Comparison of ENCODE assay signal across 23 cellular contexts in genomic region chr10:89679986-89680385, GRCh38. TPM values are rescaled to one million over a fixed set of nuclear protein-coding genes. Genes with fewer than 3 reads are reported as not detected.
DNase-seq lines count a peak whose midpoint lies in the region; ATAC-seq, FAIRE-seq and TF ChIP-seq lines count a peak whose summit lies in the region.
"Had no signal": no experiment of that assay in that cellular context is flagged by ENCODE, and none has a peak within 500 bp of the region (broad histone marks: within the 10 kb centered on the region; RNA-seq: fewer than 3 reads in every experiment).

No MANE protein-coding gene starts in this region.

- H3K27me3 ChIP-seq in GM12878 (replicated peaks in 1 of 2; ENCODE audit: control insufficient read depth in 2 of 2, insufficient read depth in 2 of 2, low read length in 1 of 2) = no peaks in the 10 kb centered on the region
- H3K27me3 ChIP-seq: colonic mucosa, SJSA1, testis had no signal

- H4K20me1 ChIP-seq in GM12878 (ENCODE audit: control insufficient read depth, insufficient read depth) = no peaks in the 10 kb centered on the region

- H2AFZ ChIP-seq in GM12878 (ENCODE audit: control insufficient read depth, low read depth, low read length) = no peak overlapping the region; the same call in none of the 2 replicates

- ATAC-seq in HG02610 (IDR thresholded peaks at IDR 0.05; ENCODE audit: unreplicated experiment) (peak; percentile 90), HG02981 (IDR thresholded peaks at IDR 0.05; ENCODE audit: unreplicated experiment) (peak; percentile 69), GM12878 (peak; percentile 96), GM18909 (IDR thresholded peaks at IDR 0.05; ENCODE audit: poor library complexity, unreplicated experiment) (no peak), mucosa of descending colon (no peak)
- ATAC-seq: effector memory CD8-positive, alpha-beta T cell; left lobe of liver had no signal

- H3K4me1 ChIP-seq in GM12878 (ENCODE audit: control insufficient read depth, insufficient read depth, low read length) (no peaks in the 10 kb centered on the region), mucosa of descending colon (ENCODE audit: low read depth) (no peaks in the 10 kb centered on the region)
- H3K4me1 ChIP-seq: colonic mucosa, SJSA1, testis had no signal

- H3K36me3 ChIP-seq in GM12878 (ENCODE audit: control insufficient read depth in 2 of 2, insufficient read depth in 2 of 2, low read length in 1 of 2) = no peaks in the 10 kb centered on the region
- H3K36me3 ChIP-seq in mucosa of descending colon (ENCODE audit: low read depth) = no peaks in the 10 kb centered on the region
- H3K36me3 ChIP-seq: colonic mucosa, SJSA1, WERI-Rb-1 had no signal

- no peak for TF ChIP-seq RAD21 in GM12878 (IDR thresholded peaks at IDR 0.05; ENCODE audit: insufficient read depth, low read depth, low read length)

- no peak for TF ChIP-seq CTCF in GM12865 (IDR thresholded peaks at IDR 0.05; ENCODE audit: insufficient read depth, low read depth, low read length, missing control alignments)
- TF ChIP-seq CTCF in GM12878 (IDR thresholded peaks at IDR 0.05 in 2 of 3, conservative IDR thresholded peaks at IDR 0.05 in 1 of 3; ENCODE audit: control insufficient read depth in 2 of 3, extremely low read depth in 1 of 3, insufficient read depth in 1 of 3, low read depth in 3 of 3, low read length in 3 of 3) = no peak
- TF ChIP-seq CTCF in mucosa of descending colon (IDR thresholded peaks at IDR 0.05) = no peak

- H3K9me3 ChIP-seq in GM12878 (replicated peaks; ENCODE audit: control insufficient read depth, insufficient read depth, low read length) (no peaks in the 10 kb centered on the region), mucosa of descending colon (no peaks in the 10 kb centered on the region)
- H3K9me3 ChIP-seq: colonic mucosa, SJSA1, testis had no signal

- H3K9ac ChIP-seq in GM12878 (ENCODE audit: control insufficient read depth, insufficient read depth, low read length) = no peak overlapping the region

- POLR2A ChIA-PET in GM12878 (lab: Charles Lee) = interaction anchor here (0.5 to 0.9 kb wide), 2 partner anchors 29 to 277 kb away, joined by 3 read pairs; no protein-coding TSS in a partner anchor

- H3K27ac ChIP-seq in GM12878 (ENCODE audit: control insufficient read depth, insufficient read depth) = no peak overlapping the region
- H3K27ac ChIP-seq: colonic mucosa, SJSA1, testis, WERI-Rb-1 had no signal

- peak; percentile 39 for DNase-seq in GM12865 (ENCODE audit: low read depth)
- peak; percentile 23 for DNase-seq in GM12878 (ENCODE audit: low read depth, low spot score)
- DNase-seq in mucosa of descending colon = no peak
- no peak for DNase-seq in NCI-H524 (lab: John Stamatoyannopoulos, UW)
- no peak for DNase-seq in NCI-H526 treated with DMSO at 0.1 percent for 48 hours (lab: John Stamatoyannopoulos, UW)
- DNase-seq: activated CD4-positive, alpha-beta T cell treated with anti-CD3 and anti-CD28 coated beads for 48 hours; activated T-cell treated with anti-CD3 and anti-CD28 coated beads, Interleukin-2, amount 50 U/mL, for 24 hours; colonic mucosa; effector memory CD8-positive, alpha-beta T cell; erythroblast; H7; NCI-H446; RPMI8226; stimulated activated CD4-positive, alpha-beta T cell treated with anti-CD3 and anti-CD28 coated beads, Interleukin-4, amount 100 ng/mL, for 24 hours; T1000; testis; WERI-Rb-1 had no signal

- no peaks in the 10 kb centered on the region for H3K79me2 ChIP-seq in GM12878 (ENCODE audit: control insufficient read depth, insufficient read depth, low read length)

- RAD21 ChIA-PET in GM12878 (lab: Charles Lee; ENCODE audit: unreplicated experiment) = interaction anchor here (1.0 to 1.5 kb wide), 3 partner anchors 21 to 36 kb away, joined by 3 to 4 read pairs (median 4); partner anchors contain the start of gene KIF20B

- FAIRE-seq in GM12878 (lab: Jason Lieb, UNC) = peak; percentile 71
- FAIRE-seq: A204.1 had no signal

- no peak overlapping the region for H3K4me3 ChIP-seq in GM12865 (ENCODE audit: low read depth, low read length)
- no peak overlapping the region for H3K4me3 ChIP-seq in GM12878
- H3K4me3 ChIP-seq in mucosa of descending colon = no peak overlapping the region
- H3K4me3 ChIP-seq: colonic mucosa, SJSA1, testis had no signal

- WGBS in GM12878 (ENCODE audit: insufficient coverage, insufficient replicate concordance, low lambda C conversion rate, missing lambda C conversion rate) = 4% methylated on average over 3 of the region's 3 CpGs

- no peak overlapping the region for H3K4me2 ChIP-seq in GM12878 (ENCODE audit: control insufficient read depth, insufficient read depth)

- SMC1A ChIA-PET in GM12878 (lab: Charles Lee; ENCODE audit: uncharacterized antibody, unreplicated experiment) = interaction anchor here (1.2 to 1.8 kb wide), 4 partner anchors 13 to 37 kb away, joined by 3 to 9 read pairs (median 6); partner anchors contain the start of gene KIF20B

- peak in 1 of 2 experiments; percentile 23; a peak in 1 of 4 replicates for TF ChIP-seq EP300 in GM12878 (IDR thresholded peaks at IDR 0.05; ENCODE audit: borderline replicate concordance in 1 of 2, control insufficient read depth in 1 of 2, low read depth in 2 of 2, low read length in 2 of 2)

- BruUV-seq in GM12878 (replicated peaks; lab: Mats Ljungman, UMichigan) = no TSS peak

- in situ Hi-C loops in GM12878 (cut with MboI) = no loop called here

- no peak for TF ChIP-seq POLR2A in GM12878 (IDR thresholded peaks at IDR 0.05; ENCODE audit: low read depth, low read length)

- CTCF ChIA-PET in GM12878 (lab: Yijun Ruan, JAX) = interaction anchor here (1.1 kb wide), 2 partner anchors 10 to 12 kb away, joined by 3 read pairs; no protein-coding TSS in a partner anchor

- intact Hi-C loops in GM12878 (cut with micrococcal nuclease; ENCODE audit: unreplicated experiment) = no loop called here
- intact Hi-C loops in mucosa of descending colon (cut with DNase I, micrococcal nuclease) = no loop called here

TF ChIP-seq in GM12878, 131 proteins besides CTCF, POLR2A, EP300 and RAD21 (continues in another document):
- TF ChIP-seq STAT3 (IDR thresholded peaks at IDR 0.05; ENCODE audit: low read depth, low read length) = no peak
- peak; percentile 74; the same call in 1 of the 2 replicates for TF ChIP-seq RAD51 (IDR thresholded peaks at IDR 0.05)
- TF ChIP-seq, protein P1, sequence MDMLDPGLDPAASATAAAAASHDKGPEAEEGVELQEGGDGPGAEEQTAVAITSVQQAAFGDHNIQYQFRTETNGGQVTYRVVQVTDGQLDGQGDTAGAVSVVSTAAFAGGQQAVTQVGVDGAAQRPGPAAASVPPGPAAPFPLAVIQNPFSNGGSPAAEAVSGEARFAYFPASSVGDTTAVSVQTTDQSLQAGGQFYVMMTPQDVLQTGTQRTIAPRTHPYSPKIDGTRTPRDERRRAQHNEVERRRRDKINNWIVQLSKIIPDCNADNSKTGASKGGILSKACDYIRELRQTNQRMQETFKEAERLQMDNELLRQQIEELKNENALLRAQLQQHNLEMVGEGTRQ (IDR thresholded peaks at IDR 0.05; ENCODE audit: borderline replicate concordance, low read depth, low read length) = peak; percentile 21; the same call in 1 of the 2 replicates
- TF ChIP-seq EED (IDR thresholded peaks at IDR 0.05; ENCODE audit: low read depth) = 0 out of 2 replicates have a peak, but pooled peaks have one; percentile 19
- peak in 1 of 2 experiments; percentile 43; a peak in 1 of 4 replicates for TF ChIP-seq IKZF2 (IDR thresholded peaks at IDR 0.05)
- TF ChIP-seq HCFC1 (IDR thresholded peaks at IDR 0.05; ENCODE audit: low read length) = no peak
- TF ChIP-seq MEF2B (IDR thresholded peaks at IDR 0.05; ENCODE audit: partially characterized antibody, poor library complexity, severe bottlenecking) = peak; percentile 31
- peak; percentile 28; the same call in 1 of the 2 replicates for TF ChIP-seq JUNB (IDR thresholded peaks at IDR 0.05)

RNA-seq across cellular contexts. Expression of gene KIF20B, which starts 21.4 kb away (rescaled TPM):
- total RNA-seq in GM12878 (2013; cell fraction: nucleolus; rRNA removed) = 46.8 and 49.1 TPM in 2 replicates
- total RNA-seq in GM12878 (2014; rRNA removed) = 21.1 and 28.3 TPM in 2 replicates
- total RNA-seq in GM12878 (2014; rRNA removed; fragmentation: Illumina TruSeq; extraction: Trizol) = 52.4 and 52.8 TPM in 2 replicates
- 46.1 and 51.0 TPM in 2 replicates for total RNA-seq in GM12878 (2021)
- 8.9 TPM for polyA plus RNA-seq in GM12878 (2011; ENCODE audit: low read depth)
- 16.5 and 32.4 TPM in 2 replicates for polyA plus RNA-seq in GM12878 (2011; rRNA removed)
- polyA plus RNA-seq in GM12878 (2011; cell fraction: cytosol; rRNA removed) = 3.2 and 3.3 TPM in 2 replicates
- 11.1 and 13.2 TPM in 2 replicates for polyA plus RNA-seq in GM12878 (2011; cell fraction: nucleus; rRNA removed)
- polyA plus RNA-seq in GM12878 (2012) = 9.5 and 12.0 TPM in 2 replicates
- 37.5 and 46.7 TPM in 2 replicates for polyA plus RNA-seq in GM12878 (2014; fragmentation: Illumina TruSeq; extraction: Trizol)
- 10 to 100 TPM; 28.2 to 59.4 TPM for polyA plus RNA-seq in GM12878 (2014; fragmentation: Nextera tagmentation; extraction: Ambion mirVana)
- polyA plus RNA-seq in GM12878 (2014; rRNA removed) = 11.2 and 15.6 TPM in 2 replicates
- 10 to 100 TPM; 61.8 to 67.7 TPM for polyA plus RNA-seq in GM12878 (2016; fragmentation: Nextera tagmentation; extraction: Ambion mirVana)
- polyA minus RNA-seq in GM12878 (2011; rRNA and poly(A)+ RNA removed) = 26.1 and 32.1 TPM in 2 replicates
- 5.8 and 6.1 TPM in 2 replicates for polyA minus RNA-seq in GM12878 (2011; cell fraction: cytosol; rRNA and poly(A)+ RNA removed)
- 10.0 and 12.6 TPM in 2 replicates for polyA minus RNA-seq in GM12878 (2011; cell fraction: nucleus; rRNA and poly(A)+ RNA removed)
- total RNA-seq in mucosa of descending colon = 10 to 100 TPM in 1 of 3 donors, 1 to 10 TPM in 2; 6.0 to 16.8 (median 7.5) TPM

RNA-seq across cellular contexts. Expression of gene PANK1, which starts 34.9 kb away (rescaled TPM):
- total RNA-seq in GM12878 (2013; cell fraction: nucleolus; rRNA removed) = 14.2 and 22.3 TPM in 2 replicates
- total RNA-seq in GM12878 (2014; rRNA removed) = 5.1 and 8.0 TPM in 2 replicates
- 7.5 and 8.3 TPM in 2 replicates for total RNA-seq in GM12878 (2014; rRNA removed; fragmentation: Illumina TruSeq; extraction: Trizol)
- total RNA-seq in GM12878 (2021) = 6.3 and 9.6 TPM in 2 replicates
- 0.68 TPM for polyA plus RNA-seq in GM12878 (2011; ENCODE audit: low read depth)
- 10.6 and 12.6 TPM in 2 replicates for polyA plus RNA-seq in GM12878 (2011; rRNA removed)
- 5.7 and 7.9 TPM in 2 replicates for polyA plus RNA-seq in GM12878 (2011; cell fraction: cytosol; rRNA removed)
- 4.9 and 5.7 TPM in 2 replicates for polyA plus RNA-seq in GM12878 (2011; cell fraction: nucleus; rRNA removed)
- polyA plus RNA-seq in GM12878 (2012) = 1.7 and 2.8 TPM in 2 replicates
- polyA plus RNA-seq in GM12878 (2014; fragmentation: Illumina TruSeq; extraction: Trizol) = 8.5 TPM in 2 replicates
- polyA plus RNA-seq in GM12878 (2014; fragmentation: Nextera tagmentation; extraction: Ambion mirVana) = 1 to 10 TPM; 1.9 to 2.4 TPM
- 6.4 and 6.9 TPM in 2 replicates for polyA plus RNA-seq in GM12878 (2014; rRNA removed)
- polyA plus RNA-seq in GM12878 (2016; fragmentation: Nextera tagmentation; extraction: Ambion mirVana) = 1 to 10 TPM; 3.6 to 3.7 TPM
- polyA minus RNA-seq in GM12878 (2011; rRNA and poly(A)+ RNA removed) = 15.0 and 16.0 TPM in 2 replicates
- 4.7 and 5.9 TPM in 2 replicates for polyA minus RNA-seq in GM12878 (2011; cell fraction: cytosol; rRNA and poly(A)+ RNA removed)
- polyA minus RNA-seq in GM12878 (2011; cell fraction: nucleus; rRNA and poly(A)+ RNA removed) = 8.3 and 14.9 TPM in 2 replicates
- total RNA-seq in mucosa of descending colon = 10 to 100 TPM; 23.2 to 67.4 (median 24.1) TPM

Comparison
In these comparisons a context has a peak if more than half of its experiments do, and no peak if none do; other contexts are left out.
1. DNase-seq: peak in GM12865 (single experiment) and GM12878 (single experiment); none in mucosa of descending colon (0 of 3), NCI-H524 (0 of 2) and NCI-H526 treated with DMSO at 0.1 percent for 48 hours (single experiment).
2. ATAC-seq: peak in HG02610 (single experiment), HG02981 (single experiment) and GM12878 (single experiment); none in GM18909 (single experiment) and mucosa of descending colon (single experiment).